Comparison of ENCODE assay signal across 11 cellular contexts in the genomic region with DNA sequence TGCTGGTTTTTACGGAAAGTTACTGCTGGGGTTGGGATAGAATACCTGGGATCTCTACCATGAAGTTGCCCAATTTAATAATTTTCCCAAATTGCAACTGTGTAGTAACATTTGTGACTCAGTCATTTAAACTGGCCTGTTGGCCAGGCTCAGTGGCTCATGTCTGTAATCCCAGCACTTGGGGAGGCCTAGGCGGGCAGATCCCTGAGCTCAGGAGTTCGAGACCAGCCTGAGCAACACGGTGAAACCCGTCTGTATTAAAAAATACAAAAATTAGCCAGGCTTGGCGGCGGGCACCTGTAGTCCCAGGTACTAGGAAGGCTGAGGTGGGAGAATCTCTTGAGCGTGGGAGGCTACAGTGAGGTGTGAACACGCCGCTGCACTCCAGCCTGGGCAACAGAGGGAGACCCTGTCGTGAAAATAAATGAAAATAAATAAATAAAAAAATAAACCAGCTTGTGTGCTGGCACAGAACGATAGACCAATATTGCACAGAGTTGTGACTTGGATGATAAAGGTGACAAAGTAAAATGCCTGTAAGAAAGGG.
A peak's percentile ranks its signal among the peaks of the same experiment; 100 is the strongest.
DNase-seq lines count a peak whose midpoint lies in the region; ATAC-seq and TF ChIP-seq lines count a peak whose summit lies in the region.
"Had no signal": no experiment of that assay in that cellular context is flagged by ENCODE, and none has a peak within 500 bp of the region (broad histone marks: within the 10 kb centered on the region; RNA-seq: fewer than 3 reads in every experiment).

No MANE protein-coding gene starts in this region.

- H3K9me3 ChIP-seq in breast epithelium (no peaks in the 10 kb centered on the region), liver (ENCODE audit: control insufficient read depth in 4 of 4, low read length in 3 of 4) (no peaks in the 10 kb centered on the region), skeletal muscle satellite cell (replicated peaks; ENCODE audit: low read length) (no peaks in the 10 kb centered on the region), Caco-2 (no peaks in the 10 kb centered on the region)

- H3K4me3 Mint-ChIP-seq in GM23338 (no peak overlapping the region), Caco-2 (ENCODE audit: unreplicated experiment) (no peak overlapping the region)
- H3K4me3 Mint-ChIP-seq: activated T-helper 17 cell treated with anti-CD3 and anti-CD28 coated beads, Interleukin-2, amount 50 U/mL, for 72 hours had no signal

- H3K36me3 Mint-ChIP-seq in GM23338 (ENCODE audit: low read depth) = no peaks in the 10 kb centered on the region
- no peaks in the 10 kb centered on the region for H3K36me3 Mint-ChIP-seq in Caco-2 (ENCODE audit: insufficient read depth, unreplicated experiment)

- intact Hi-C loops in breast epithelium (cut with DNase I; ENCODE audit: low total_unique reads) (no loop called here), Caco-2 (cut with micrococcal nuclease; ENCODE audit: unreplicated experiment) (loop anchor here (5.0 to 10.0 kb wide), 4 partner anchors 160 to 322 kb away; partner anchors contain the start of gene ZNF608)

- no peak overlapping the region for H3K27ac Mint-ChIP-seq in GM23338
- no peak overlapping the region for H3K27ac Mint-ChIP-seq in Caco-2 (ENCODE audit: unreplicated experiment)
- H3K27ac Mint-ChIP-seq: activated T-helper 17 cell treated with anti-CD3 and anti-CD28 coated beads, Interleukin-2, amount 50 U/mL, for 72 hours had no signal

- H3K4me2 ChIP-seq in GM23338 (0 out of 2 replicates have a peak overlapping the region, but pooled peaks have one; percentile 67), skeletal muscle satellite cell (ENCODE audit: low read length) (peak overlapping the region; percentile 48)

- H2AFZ ChIP-seq in GM23338 = no peak overlapping the region

- H3K27me3 ChIP-seq in GM23338 (ENCODE audit: insufficient read depth) (peaks cover 40% of the 10 kb centered on the region), breast epithelium (no peaks in the 10 kb centered on the region), liver (ENCODE audit: control insufficient read depth in 4 of 4, insufficient read depth in 4 of 4, low read length in 3 of 4) (no peaks in the 10 kb centered on the region), skeletal muscle satellite cell (ENCODE audit: control insufficient read depth, insufficient read depth, low read length) (no peaks in the 10 kb centered on the region), Caco-2 (replicated peaks; ENCODE audit: control insufficient read depth, insufficient read depth, low read length) (no peaks in the 10 kb centered on the region)

- TF ChIP-seq POLR2A in breast epithelium (IDR thresholded peaks at IDR 0.05) = no peak

- H3K27me3 Mint-ChIP-seq in GM23338 (ENCODE audit: insufficient read depth, low read depth, poor library complexity) = peaks cover 18% of the 10 kb centered on the region
- no peaks in the 10 kb centered on the region for H3K27me3 Mint-ChIP-seq in Caco-2 (ENCODE audit: insufficient read depth, unreplicated experiment)
- H3K27me3 Mint-ChIP-seq: activated T-helper 17 cell treated with anti-CD3 and anti-CD28 coated beads, Interleukin-2, amount 50 U/mL, for 72 hours had no signal

- no peak overlapping the region for H3K27ac ChIP-seq in GM23338 (ENCODE audit: low read depth)
- H3K27ac ChIP-seq in breast epithelium = peak overlapping the region; percentile 81 to 86
- peak overlapping the region; percentile 90 to 91 for H3K27ac ChIP-seq in liver (ENCODE audit: low read depth in 1 of 2, low read length in 2 of 2)

- no peak for TF ChIP-seq RAD21 in liver (IDR thresholded peaks at IDR 0.05)

- 83% methylated on average over 12 of the region's 12 CpGs for WGBS in liver

- H3K4me3 ChIP-seq in GM23338 (no peak overlapping the region), breast epithelium (no peak overlapping the region), liver (ENCODE audit: low read depth in 1 of 3, low read length in 3 of 3) (no peak overlapping the region), skeletal muscle satellite cell (ENCODE audit: low read length) (no peak overlapping the region), Caco-2 (ENCODE audit: low read depth, low read length) (no peak overlapping the region)

- H3K9me3 Mint-ChIP-seq in GM23338 = no peaks in the 10 kb centered on the region
- H3K9me3 Mint-ChIP-seq in Caco-2 (ENCODE audit: unreplicated experiment) = no peaks in the 10 kb centered on the region
- H3K9me3 Mint-ChIP-seq: activated T-helper 17 cell treated with anti-CD3 and anti-CD28 coated beads, Interleukin-2, amount 50 U/mL, for 72 hours had no signal

- peaks cover 9% of the 10 kb centered on the region; the same call in 1 of the 2 replicates for H3K9me2 ChIP-seq in GM23338 (ENCODE audit: insufficient read depth)

- POLR2A ChIA-PET in Caco-2 (lab: Charles Lee) = no interaction called here

- H3K4me1 Mint-ChIP-seq in GM23338 (peaks cover 38% of the 10 kb centered on the region), Caco-2 (ENCODE audit: low read depth, unreplicated experiment) (peaks cover 31% of the 10 kb centered on the region)
- H3K4me1 Mint-ChIP-seq: activated T-helper 17 cell treated with anti-CD3 and anti-CD28 coated beads, Interleukin-2, amount 50 U/mL, for 72 hours had no signal

- DNase-seq in GM23338 (ENCODE audit: low spot score) (no peak), breast epithelium (ENCODE audit: low spot score in 2 of 2) (no peak), Caco-2 (no peak), DMS153 treated with DMSO at 0.1 percent for 48 hours (lab: John Stamatoyannopoulos, UW; ENCODE audit: unreplicated experiment) (no peak)
- no peak for DNase-seq in activated CD4-positive, CD25-positive, alpha-beta regulatory T cell treated with anti-CD3 and anti-CD28 coated beads, Interleukin-2, amount 50 U/mL, for 72 hours
- no peak for DNase-seq in activated CD4-positive, alpha-beta T cell treated with anti-CD3 and anti-CD28 coated beads for 48 hours
- DNase-seq: NCI-H1417 treated with DMSO at 0.1 percent for 48 hours, NCI-H524 treated with DMSO at 0.1 percent for 48 hours had no signal

- no peaks in the 10 kb centered on the region for H3K79me2 ChIP-seq in GM23338 (replicated peaks; ENCODE audit: insufficient read depth)

- H3K36me3 ChIP-seq in GM23338 (ENCODE audit: insufficient read depth) = no peaks in the 10 kb centered on the region
- H3K36me3 ChIP-seq in breast epithelium = no peaks in the 10 kb centered on the region
- no peaks in the 10 kb centered on the region for H3K36me3 ChIP-seq in liver (ENCODE audit: control insufficient read depth in 4 of 4, insufficient read depth in 3 of 4, low read depth in 1 of 4, low read length in 3 of 4)
- H3K36me3 ChIP-seq in skeletal muscle satellite cell (ENCODE audit: insufficient read depth, low read length) = no peaks in the 10 kb centered on the region
- no peaks in the 10 kb centered on the region for H3K36me3 ChIP-seq in Caco-2 (ENCODE audit: control insufficient read depth, insufficient read depth, low read length)

- H4K20me1 ChIP-seq in GM23338 (replicated peaks; ENCODE audit: insufficient read depth) = no peaks in the 10 kb centered on the region

- H3K4me1 ChIP-seq in GM23338 (ENCODE audit: insufficient read depth) (peaks cover 25% of the 10 kb centered on the region), breast epithelium (peaks cover 0 to 22% of the 10 kb centered on the region in 2 donors), liver (ENCODE audit: control insufficient read depth in 4 of 4, insufficient read depth in 4 of 4, low read length in 3 of 4) (peaks cover 8 to 43% (median 29%) of the 10 kb centered on the region in 4 donors), skeletal muscle satellite cell (ENCODE audit: control insufficient read depth, insufficient read depth, low read length) (peaks cover 16% of the 10 kb centered on the region), Caco-2 (peaks cover 49% of the 10 kb centered on the region)

- TF ChIP-seq CTCF in GM23338 (conservative IDR thresholded peaks at IDR 0.05; ENCODE audit: low read depth in 2 of 2) (no peak), breast epithelium (IDR thresholded peaks at IDR 0.05) (no peak), liver (IDR thresholded peaks at IDR 0.05; ENCODE audit: low read depth, low read length, missing input control) (no peak), Caco-2 (IDR thresholded peaks at IDR 0.05; ENCODE audit: insufficient read depth in 1 of 2, low read depth in 1 of 2, low read length in 1 of 2, severe bottlenecking in 1 of 2, unreplicated experiment in 1 of 2) (no peak)

- no peak for ATAC-seq in GM23338
- ATAC-seq: activated T-helper 17 cell treated with anti-CD3 and anti-CD28 coated beads, Interleukin-2, amount 50 U/mL, for 72 hours had no signal

- CTCF ChIA-PET in Caco-2 (lab: Charles Lee) = no interaction called here

- H3F3A ChIP-seq in GM23338 (replicated peaks; ENCODE audit: low read depth) = peaks cover 4% of the 10 kb centered on the region; the same call in 1 of the 2 replicates

- BruUV-seq in Caco-2 (replicated peaks; lab: Mats Ljungman, UMichigan) = no TSS peak

- H3K9ac ChIP-seq in liver (ENCODE audit: low read depth in 1 of 2, low read length in 2 of 2) = peak overlapping the region in 1 of 2 donors; percentile 41
- H3K9ac ChIP-seq in skeletal muscle satellite cell (ENCODE audit: low read depth, low read length) = no peak overlapping the region

TF ChIP-seq in liver, 16 proteins besides CTCF, POLR2A, EP300 and RAD21:
- TF ChIP-seq SP1 (IDR thresholded peaks at IDR 0.05) (peak; percentile 3), YY1 (IDR thresholded peaks at IDR 0.05) (peak; percentile 51), ZBTB33 (IDR thresholded peaks at IDR 0.05) (no peak), JUND (IDR thresholded peaks at IDR 0.05) (peak in 1 of 2 donors; percentile 13), GABPA (IDR thresholded peaks at IDR 0.05 in 1 of 2, conservative IDR thresholded peaks at IDR 0.05 in 1 of 2) (no peak), RXRA (IDR thresholded peaks at IDR 0.05) (no peak), EGR1 (IDR thresholded peaks at IDR 0.05; ENCODE audit: low read depth in 2 of 2) (no peak), HNF4G (IDR thresholded peaks at IDR 0.05) (no peak), TAF1 (conservative IDR thresholded peaks at IDR 0.05) (no peak), FOXA1 (IDR thresholded peaks at IDR 0.05) (no peak), FOXA2 (IDR thresholded peaks at IDR 0.05) (no peak)
